ENCODE assay signal across 35 cellular contexts in genomic region chrX:17167915-17168314, GRCh38.
"Had no signal": no experiment of that assay in that cellular context is flagged by ENCODE, and none has a peak within 500 bp of the region (broad histone marks: within the 10 kb centered on the region; RNA-seq: fewer than 3 reads in every experiment).

No MANE protein-coding gene starts in this region.

- H3K27me3 Mint-ChIP-seq: activated B cell treated with CpG ODN at 0.5 μM for 24 hours; activated CD4-positive, alpha-beta memory T cell treated with anti-CD3 and anti-CD28 coated beads for 36 hours; activated CD4-positive, alpha-beta T cell treated with anti-CD3 and anti-CD28 coated beads, Interleukin-2, amount 10 ng/mL, durations not matched to agents 24 days and 14 days; activated CD8-positive, alpha-beta T cell treated with anti-CD3 and anti-CD28 coated beads for 36 hours; activated naive CD4-positive, alpha-beta T cell treated with anti-CD3 and anti-CD28 coated beads, Interleukin-2, amount 10 ng/mL, durations not matched to agents 7 days and 5 days; activated naive CD4-positive, alpha-beta T cell treated with anti-CD3 and anti-CD28 coated beads, Interleukin-2, amount 50 U/mL, for 24 hours; activated naive CD8-positive, alpha-beta T cell; activated naive CD8-positive, alpha-beta T cell treated with anti-CD3 and anti-CD28 coated beads, Interleukin-2, amount 10 ng/mL, durations not matched to agents 7 days and 5 days; activated naive CD8-positive, alpha-beta T cell treated with anti-CD3 and anti-CD28 coated beads, Interleukin-2, amount 50 U/mL, for 24 hours; activated T-helper 17 cell treated with anti-CD3 and anti-CD28 coated beads, Interleukin-2, amount 50 U/mL, for 72 hours had no signal

- DNase-seq: activated B cell treated with CpG ODN at 0.5 μM for 24 hours; activated CD4-positive, alpha-beta memory T cell treated with anti-CD3 and anti-CD28 coated beads for 36 hours; activated CD4-positive, alpha-beta T cell treated with anti-CD3 and anti-CD28 coated beads for 4 hours; activated CD4-positive, alpha-beta T cell treated with anti-CD3 and anti-CD28 coated beads, Interleukin-2, amount 10 ng/mL, durations not matched to agents 24 days and 14 days; activated CD4-positive, alpha-beta T cell treated with anti-CD3 and anti-CD28 coated beads, Interleukin-2, amount 50 U/mL, for 1 hour; activated CD4-positive, alpha-beta T cell treated with anti-CD3 and anti-CD28 coated beads, Interleukin-2, amount 50 U/mL, for 4 hours; activated CD4-positive, CD25-positive, alpha-beta regulatory T cell treated with anti-CD3 and anti-CD28 coated beads, Interleukin-2, amount 50 U/mL, for 72 hours; activated CD8-positive, alpha-beta memory T cell treated with anti-CD3 and anti-CD28 coated beads, Interleukin-2, amount 50 U/mL, for 4 hours; activated CD8-positive, alpha-beta T cell treated with anti-CD3 and anti-CD28 coated beads for 36 hours; activated effector memory CD4-positive, alpha-beta T cell treated with Interleukin-2 at 50 U/mL for 16 hours; activated gamma-delta T cell; activated naive CD4-positive, alpha-beta T cell treated with anti-CD3 and anti-CD28 coated beads, Interleukin-2, amount 10 ng/mL, durations not matched to agents 7 days and 5 days; activated naive CD4-positive, alpha-beta T cell treated with Interleukin-2 at 50 U/mL for 16 hours; activated naive CD8-positive, alpha-beta T cell treated with anti-CD3 and anti-CD28 coated beads, Interleukin-2, amount 10 ng/mL, durations not matched to agents 7 days and 5 days; activated naive CD8-positive, alpha-beta T cell treated with anti-CD3 and anti-CD28 coated beads, Interleukin-2, amount 50 U/mL, for 24 hours; activated T-cell treated with anti-CD3 and anti-CD28 coated beads for 4 hours; activated T-cell treated with anti-CD3 and anti-CD28 coated beads, Interleukin-2, amount 50 U/mL, for 1 hour; activated T-cell treated with anti-CD3 and anti-CD28 coated beads, Interleukin-2, amount 50 U/mL, for 4 hours; activated T-cell treated with anti-CD3 and anti-CD28 coated beads, Interleukin-2, amount 50 U/mL, for 72 hours; amygdala; anterior cingulate cortex; central memory CD4-positive, alpha-beta T cell; T-helper 1 cell; T-helper 2 cell; T-helper 9 cell had no signal

- H3K27ac Mint-ChIP-seq: activated B cell treated with CpG ODN at 0.5 μM for 24 hours; activated CD4-positive, alpha-beta memory T cell treated with anti-CD3 and anti-CD28 coated beads for 36 hours; activated CD4-positive, alpha-beta T cell treated with anti-CD3 and anti-CD28 coated beads, Interleukin-2, amount 10 ng/mL, durations not matched to agents 24 days and 14 days; activated CD8-positive, alpha-beta T cell treated with anti-CD3 and anti-CD28 coated beads for 36 hours; activated naive CD4-positive, alpha-beta T cell treated with anti-CD3 and anti-CD28 coated beads, Interleukin-2, amount 10 ng/mL, durations not matched to agents 7 days and 5 days; activated naive CD4-positive, alpha-beta T cell treated with anti-CD3 and anti-CD28 coated beads, Interleukin-2, amount 50 U/mL, for 24 hours; activated naive CD8-positive, alpha-beta T cell; activated naive CD8-positive, alpha-beta T cell treated with anti-CD3 and anti-CD28 coated beads, Interleukin-2, amount 10 ng/mL, durations not matched to agents 7 days and 5 days; activated naive CD8-positive, alpha-beta T cell treated with anti-CD3 and anti-CD28 coated beads, Interleukin-2, amount 50 U/mL, for 24 hours; activated T-cell treated with anti-CD3 and anti-CD28 coated beads, Interleukin-2, amount 50 U/mL, for 72 hours; activated T-helper 1 cell treated with anti-CD3 and anti-CD28 coated beads, Interleukin-12 subunit alpha, Interleukin-12 subunit beta, Interleukin-2, Interleukin-4 antibody, amounts not matched to agents 30 ng/mL and 10 ng/mL and 1 ng/mL, durations not matched to agents 14 hours and 24 hours and 36 hours; activated T-helper 17 cell treated with anti-CD3 and anti-CD28 coated beads, Interleukin-2, amount 50 U/mL, for 72 hours; brain; T-helper 1 cell treated with Interleukin-12 subunit alpha and Interleukin-12 subunit beta and Interleukin-4 antibody, amounts not matched to agents 30 μg/mL and 1 μg/mL, for 36 hours; T-helper 2 cell treated with Interferon-gamma antibody and Interleukin-4, amounts not matched to agents 5 μg/mL and 100 μg/mL, for 36 hours had no signal

- H3K36me3 Mint-ChIP-seq: activated CD4-positive, alpha-beta memory T cell treated with anti-CD3 and anti-CD28 coated beads for 36 hours; activated naive CD4-positive, alpha-beta T cell treated with anti-CD3 and anti-CD28 coated beads, Interleukin-2, amount 10 ng/mL, durations not matched to agents 7 days and 5 days; activated naive CD4-positive, alpha-beta T cell treated with anti-CD3 and anti-CD28 coated beads, Interleukin-2, amount 50 U/mL, for 24 hours; activated naive CD8-positive, alpha-beta T cell; activated naive CD8-positive, alpha-beta T cell treated with anti-CD3 and anti-CD28 coated beads, Interleukin-2, amount 10 ng/mL, durations not matched to agents 7 days and 5 days had no signal

- H3K27me3 ChIP-seq: ascending aorta had no signal

- H3K9me3 Mint-ChIP-seq: activated CD4-positive, alpha-beta T cell treated with anti-CD3 and anti-CD28 coated beads, Interleukin-2, amount 10 ng/mL, durations not matched to agents 24 days and 14 days; activated CD8-positive, alpha-beta T cell treated with anti-CD3 and anti-CD28 coated beads for 36 hours; activated naive CD4-positive, alpha-beta T cell treated with anti-CD3 and anti-CD28 coated beads, Interleukin-2, amount 10 ng/mL, durations not matched to agents 7 days and 5 days; activated naive CD4-positive, alpha-beta T cell treated with anti-CD3 and anti-CD28 coated beads, Interleukin-2, amount 50 U/mL, for 24 hours; activated T-helper 1 cell treated with anti-CD3 and anti-CD28 coated beads, Interleukin-12 subunit alpha, Interleukin-12 subunit beta, Interleukin-2, Interleukin-4 antibody, amounts not matched to agents 30 ng/mL and 10 ng/mL and 1 ng/mL, durations not matched to agents 14 hours and 24 hours and 36 hours; activated T-helper 17 cell treated with anti-CD3 and anti-CD28 coated beads, Interleukin-2, amount 50 U/mL, for 72 hours; T-helper 1 cell treated with Interleukin-12 subunit alpha and Interleukin-12 subunit beta and Interleukin-4 antibody, amounts not matched to agents 30 μg/mL and 1 μg/mL, for 36 hours had no signal

- FAIRE-seq: TTC549 had no signal

- H3K4me1 Mint-ChIP-seq: activated B cell treated with CpG ODN at 0.5 μM for 24 hours; activated CD4-positive, alpha-beta T cell treated with anti-CD3 and anti-CD28 coated beads, Interleukin-2, amount 10 ng/mL, durations not matched to agents 24 days and 14 days; activated naive CD4-positive, alpha-beta T cell treated with anti-CD3 and anti-CD28 coated beads, Interleukin-2, amount 10 ng/mL, durations not matched to agents 7 days and 5 days; activated naive CD4-positive, alpha-beta T cell treated with anti-CD3 and anti-CD28 coated beads, Interleukin-2, amount 50 U/mL, for 24 hours; activated naive CD8-positive, alpha-beta T cell treated with anti-CD3 and anti-CD28 coated beads, Interleukin-2, amount 10 ng/mL, durations not matched to agents 7 days and 5 days; activated naive CD8-positive, alpha-beta T cell treated with anti-CD3 and anti-CD28 coated beads, Interleukin-2, amount 50 U/mL, for 24 hours; activated T-helper 17 cell treated with anti-CD3 and anti-CD28 coated beads, Interleukin-2, amount 50 U/mL, for 72 hours; brain had no signal

- H3K4me1 ChIP-seq: ascending aorta had no signal

- H3K4me3 ChIP-seq: ascending aorta had no signal

- H3K27ac ChIP-seq: ascending aorta, VCaP had no signal

- H3K36me3 ChIP-seq: ascending aorta had no signal

- H3K4me3 Mint-ChIP-seq: activated B cell treated with CpG ODN at 0.5 μM for 24 hours; activated CD4-positive, alpha-beta memory T cell treated with anti-CD3 and anti-CD28 coated beads for 36 hours; activated CD4-positive, alpha-beta T cell treated with anti-CD3 and anti-CD28 coated beads, Interleukin-2, amount 10 ng/mL, durations not matched to agents 24 days and 14 days; activated CD8-positive, alpha-beta T cell treated with anti-CD3 and anti-CD28 coated beads for 36 hours; activated naive CD4-positive, alpha-beta T cell treated with anti-CD3 and anti-CD28 coated beads, Interleukin-2, amount 10 ng/mL, durations not matched to agents 7 days and 5 days; activated naive CD4-positive, alpha-beta T cell treated with anti-CD3 and anti-CD28 coated beads, Interleukin-2, amount 50 U/mL, for 24 hours; activated naive CD8-positive, alpha-beta T cell; activated naive CD8-positive, alpha-beta T cell treated with anti-CD3 and anti-CD28 coated beads, Interleukin-2, amount 10 ng/mL, durations not matched to agents 7 days and 5 days; activated naive CD8-positive, alpha-beta T cell treated with anti-CD3 and anti-CD28 coated beads, Interleukin-2, amount 50 U/mL, for 24 hours; activated T-cell treated with anti-CD3 and anti-CD28 coated beads, Interleukin-2, amount 50 U/mL, for 4 hours; activated T-cell treated with anti-CD3 and anti-CD28 coated beads, Interleukin-2, amount 50 U/mL, for 72 hours; activated T-helper 1 cell treated with anti-CD3 and anti-CD28 coated beads, Interleukin-12 subunit alpha, Interleukin-12 subunit beta, Interleukin-2, Interleukin-4 antibody, amounts not matched to agents 30 ng/mL and 10 ng/mL and 1 ng/mL, durations not matched to agents 14 hours and 24 hours and 36 hours; activated T-helper 17 cell treated with anti-CD3 and anti-CD28 coated beads, Interleukin-2, amount 50 U/mL, for 72 hours; brain; T-helper 1 cell treated with Interleukin-12 subunit alpha and Interleukin-12 subunit beta and Interleukin-4 antibody, amounts not matched to agents 30 μg/mL and 1 μg/mL, for 36 hours; T-helper 2 cell treated with Interferon-gamma antibody and Interleukin-4, amounts not matched to agents 5 μg/mL and 100 μg/mL, for 36 hours had no signal
